In the genomic region with DNA sequence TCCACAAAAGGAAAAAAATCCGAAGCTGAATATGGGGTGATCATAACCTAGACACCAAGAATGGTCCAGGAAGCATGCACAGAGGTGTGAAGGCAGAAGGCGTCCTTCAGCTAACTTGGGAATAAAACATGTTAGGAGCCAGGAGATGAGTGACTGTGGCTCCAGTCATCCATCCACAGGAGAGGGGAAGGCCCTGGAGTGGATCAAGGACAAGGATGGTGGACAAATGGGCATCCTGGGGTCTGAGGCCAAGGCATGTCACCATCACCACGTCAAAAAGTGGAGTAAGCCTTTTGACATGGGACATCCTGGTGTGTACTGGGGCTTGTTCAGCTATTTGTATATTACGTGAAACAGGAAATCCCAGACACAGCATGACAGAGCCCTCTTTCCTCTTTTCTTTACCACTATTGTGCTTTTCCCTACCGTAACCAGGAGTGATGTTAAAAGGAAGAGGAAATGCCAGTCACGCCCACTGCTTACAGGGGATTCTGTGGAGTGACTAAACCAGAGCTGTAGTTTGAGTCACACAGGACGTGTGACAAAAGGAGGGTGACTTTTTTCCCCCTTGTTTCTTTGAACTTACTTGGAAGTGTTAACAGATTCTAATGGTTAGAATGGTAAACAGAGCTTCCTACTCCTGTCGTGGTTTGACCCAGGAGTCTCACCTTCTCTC, we compare ENCODE assay signal across 8 cellular contexts. TPM values are rescaled to one million over a fixed set of nuclear protein-coding genes. Genes with fewer than 3 reads are reported as not detected.
DNase-seq lines count a peak whose midpoint lies in the region; ATAC-seq, FAIRE-seq and TF ChIP-seq lines count a peak whose summit lies in the region.

No MANE protein-coding gene starts in this region.

- peaks cover 70% of the 10 kb centered on the region for H3K4me1 Mint-ChIP-seq in activated naive CD4-positive, alpha-beta T cell treated with anti-CD3 and anti-CD28 coated beads for 36 hours (ENCODE audit: low read depth)

- H3K27ac ChIP-seq in kidney (ENCODE audit: low read depth in 2 of 2, low read length in 2 of 2), result peak overlapping the region in 1 of 2 donors; percentile 54

- no peak overlapping the region for H3K4me3 ChIP-seq in kidney (ENCODE audit: low read length in 2 of 2)

- H3K9ac ChIP-seq in kidney (ENCODE audit: low read length in 2 of 2), result no peak overlapping the region

- peak; percentile 83 for ATAC-seq in GM21825 (IDR thresholded peaks at IDR 0.05; ENCODE audit: unreplicated experiment)

- peaks cover 6% of the 10 kb centered on the region for H3K36me3 Mint-ChIP-seq in activated naive CD4-positive, alpha-beta T cell treated with anti-CD3 and anti-CD28 coated beads for 36 hours (ENCODE audit: low read depth)

- peaks cover 0 to 5% of the 10 kb centered on the region in 2 donors for H3K4me1 ChIP-seq in kidney (ENCODE audit: control insufficient read depth in 1 of 2, insufficient read depth in 1 of 2, low read depth in 1 of 2, low read length in 2 of 2)

- peak overlapping the region; percentile 85 for H3K27ac Mint-ChIP-seq in activated naive CD4-positive, alpha-beta T cell treated with anti-CD3 and anti-CD28 coated beads for 36 hours

- in situ Hi-C loops in KBM-7 (cut with MboI; ENCODE audit: low pct_unique_long_range_greater_than_20kb, low sequenced_read_pairs), result no loop called here

- TF ChIP-seq CTCF in kidney (IDR thresholded peaks at IDR 0.05; ENCODE audit: borderline replicate concordance, extremely low read depth, insufficient read depth), result no peak

- no peaks in the 10 kb centered on the region for H3K9me3 Mint-ChIP-seq in activated naive CD4-positive, alpha-beta T cell treated with anti-CD3 and anti-CD28 coated beads for 36 hours

- no peaks in the 10 kb centered on the region for H3K27me3 Mint-ChIP-seq in activated naive CD4-positive, alpha-beta T cell treated with anti-CD3 and anti-CD28 coated beads for 36 hours (ENCODE audit: low read depth)

- no peak for FAIRE-seq in kidney (lab: Jason Lieb, UNC)

- H3K4me3 Mint-ChIP-seq in activated naive CD4-positive, alpha-beta T cell treated with anti-CD3 and anti-CD28 coated beads for 36 hours, result peak overlapping the region; percentile 32

- peak; percentile 40 for DNase-seq in GDM1 (lab: John Stamatoyannopoulos, UW)
- peak; percentile 86 for DNase-seq in KBM-7
- peak; percentile 90 for DNase-seq in activated naive CD4-positive, alpha-beta T cell treated with anti-CD3 and anti-CD28 coated beads for 36 hours
- peak; percentile 5 for DNase-seq in iPS DF 4.7 (ENCODE audit: extremely low read depth, low spot score)
- DNase-seq in stimulated activated naive CD4-positive, alpha-beta T cell (lab: John Stamatoyannopoulos, UW), result peak in 4 of 6 experiments; percentile 6 to 34 (median 9)
- no peak for DNase-seq in kidney
- no peak for DNase-seq in effector CD8-positive, alpha-beta T cell (lab: John Stamatoyannopoulos, UW)

- CTCF ChIA-PET in activated naive CD4-positive, alpha-beta T cell treated with anti-CD3 and anti-CD28 coated beads for 36 hours (lab: Charles Lee), result interaction anchor here (0.8 to 2.4 kb wide), 3 partner anchors 15 to 83 kb away, joined by 3 to 8 read pairs (median 4); no protein-coding TSS in a partner anchor

- intact Hi-C loops in activated naive CD4-positive, alpha-beta T cell treated with anti-CD3 and anti-CD28 coated beads for 36 hours (cut with micrococcal nuclease), result loop anchor here (1.0 to 10.0 kb wide), 9 partner anchors 13 to 1615 kb away; a partner anchor contains a TSS
- intact Hi-C loops in kidney (cut with DNase I), result no loop called here

- no peaks in the 10 kb centered on the region for H3K36me3 ChIP-seq in kidney (ENCODE audit: control insufficient read depth in 1 of 2, insufficient read depth in 2 of 2, low read length in 2 of 2)

- H3K9me3 ChIP-seq in kidney (ENCODE audit: control insufficient read depth in 1 of 2, low read length in 2 of 2), result no peaks in the 10 kb centered on the region

RNA-seq across cellular contexts. Expression of a gene that starts 15.4 kb away (rescaled TPM):
- 10 to 100 TPM; 22.1 to 22.9 TPM for total RNA-seq in activated naive CD4-positive, alpha-beta T cell treated with anti-CD3 and anti-CD28 coated beads for 36 hours
- 21.8 TPM for total RNA-seq in kidney
- polyA plus RNA-seq in kidney (ENCODE audit: insufficient read depth, low read depth, low replicate concordance), result 5.6 TPM

RNA-seq across cellular contexts. Expression of a gene that starts 57.4 kb away (rescaled TPM):
- total RNA-seq in activated naive CD4-positive, alpha-beta T cell treated with anti-CD3 and anti-CD28 coated beads for 36 hours, result 10 to 100 TPM; 37.8 to 39.0 TPM
- total RNA-seq in kidney, result 37.5 TPM
- 73.8 TPM for polyA plus RNA-seq in kidney (ENCODE audit: insufficient read depth, low read depth, low replicate concordance)

RNA-seq across cellular contexts. Expression of a gene that starts 57.7 kb away (rescaled TPM):
- 10 to 100 TPM; 24.9 to 28.4 TPM for total RNA-seq in activated naive CD4-positive, alpha-beta T cell treated with anti-CD3 and anti-CD28 coated beads for 36 hours
- 41.8 TPM for total RNA-seq in kidney
- polyA plus RNA-seq in kidney (ENCODE audit: insufficient read depth, low read depth, low replicate concordance), result 9.2 TPM

Comparison
In these comparisons a context has a peak if more than half of its experiments do, and no peak if none do; other contexts are left out.
1. DNase-seq: peak in GDM1 (single experiment), KBM-7 (single experiment), activated naive CD4-positive, alpha-beta T cell treated with anti-CD3 and anti-CD28 coated beads for 36 hours (single experiment), iPS DF 4.7 (single experiment) and stimulated activated naive CD4-positive, alpha-beta T cell (4 of 6); none in kidney (single experiment) and effector CD8-positive, alpha-beta T cell (single experiment).